In genomic region chr16:30984669-30985400, GRCh38 we compare ENCODE assay signal across 8 cellular contexts. TPM values are rescaled to one million over a fixed set of nuclear protein-coding genes. Genes with fewer than 3 reads are reported as not detected.
DNase-seq lines count a peak whose midpoint lies in the region; ATAC-seq and TF ChIP-seq lines count a peak whose summit lies in the region.

Gene HSD3B7 (plus strand): TSS chr16:30985207. CDS start chr16:30985659, 452 bp downstream.

- peak within 1 kb of the TSS; percentile 18 to 89 for H3K9ac ChIP-seq in liver (ENCODE audit: low read depth in 1 of 2, low read length in 2 of 2)

- peak; percentile 55 to 90 (median 79) for DNase-seq in CD8-positive, alpha-beta T cell
- DNase-seq in NCI-H510A treated with DMSO at 0.1 percent for 48 hours (lab: John Stamatoyannopoulos, UW): peak; percentile 92
- DNase-seq in activated CD4-positive, alpha-beta T cell treated with anti-CD3 and anti-CD28 coated beads, Interleukin-2, amount 10 ng/mL, durations not matched to agents 7 days and 5 days: peak; percentile 83
- DNase-seq in stimulated activated CD4-positive, alpha-beta T cell treated with anti-CD3 and anti-CD28 coated beads, Interleukin-4, amount 100 ng/mL, for 1 hour: peak; percentile 83

- H3K36me3 ChIP-seq in CD8-positive, alpha-beta T cell (ENCODE audit: insufficient read depth, low read length): peaks cover 8% of the 10 kb centered on the region
- H3K36me3 ChIP-seq in HEK293 (ENCODE audit: control insufficient read depth in 2 of 2, insufficient read depth in 1 of 2, low read length in 2 of 2) (peaks cover 0 to 73% of the 10 kb centered on the region in 2 experiments; a peak in 2 of 3 replicates), liver (ENCODE audit: control insufficient read depth in 4 of 4, insufficient read depth in 3 of 4, low read depth in 1 of 4, low read length in 3 of 4) (peaks cover 3 to 31% (median 12%) of the 10 kb centered on the region in 4 donors)

- H3K4me3 ChIP-seq in CD8-positive, alpha-beta T cell (ENCODE audit: low read depth, low read length): no peak within 1 kb of the TSS
- no peak within 1 kb of the TSS for H3K4me3 ChIP-seq in HEK293 (ENCODE audit: low read depth, low read length)
- peak within 1 kb of the TSS; percentile 37 to 74 (median 61) for H3K4me3 ChIP-seq in liver (ENCODE audit: low read depth in 1 of 3, low read length in 3 of 3)

- peaks cover 37% of the 10 kb centered on the region for H3K36me3 Mint-ChIP-seq in CD8-positive, alpha-beta T cell
- H3K36me3 Mint-ChIP-seq in activated CD4-positive, alpha-beta T cell treated with anti-CD3 and anti-CD28 coated beads, Interleukin-2, amount 10 ng/mL, durations not matched to agents 7 days and 5 days (ENCODE audit: low read depth): peaks cover 15% of the 10 kb centered on the region
- H3K36me3 Mint-ChIP-seq in dendritic cell treated with granulocyte-macrophage colony-stimulating factor and Interleukin-4, amounts not matched to agents 40 ng/mL and 50 ng/mL, for 4 days (ENCODE audit: low read depth): peaks cover 81% of the 10 kb centered on the region

- TF ChIP-seq RAD21 in liver (IDR thresholded peaks at IDR 0.05): peak; percentile 76 to 88

- no peak within 1 kb of the TSS for H3K4me3 Mint-ChIP-seq in CD8-positive, alpha-beta T cell
- H3K4me3 Mint-ChIP-seq in activated CD4-positive, alpha-beta T cell treated with anti-CD3 and anti-CD28 coated beads, Interleukin-2, amount 10 ng/mL, durations not matched to agents 7 days and 5 days: peak within 1 kb of the TSS; percentile 36
- H3K4me3 Mint-ChIP-seq in dendritic cell treated with granulocyte-macrophage colony-stimulating factor and Interleukin-4, amounts not matched to agents 40 ng/mL and 50 ng/mL, for 4 days: peak within 1 kb of the TSS; percentile 86

- POLR2A ChIA-PET in CD8-positive, alpha-beta T cell (lab: Charles Lee): no interaction called here
- POLR2A ChIA-PET in HEK293 (lab: Yijun Ruan, JAX): interaction anchor here (0.6 to 2.9 kb wide), 9 partner anchors 14 to 366 kb away, joined by 3 to 13 read pairs (median 3); partner anchors contain the start of genes FUS, ZNF646 and ZNF668
- POLR2A ChIA-PET in activated CD4-positive, alpha-beta T cell treated with anti-CD3 and anti-CD28 coated beads, Interleukin-2, amount 10 ng/mL, durations not matched to agents 7 days and 5 days (lab: Charles Lee): interaction anchor here (0.5 kb wide), 1 partner anchor 192 kb away, joined by 3 read pairs; no protein-coding TSS in a partner anchor

- H3K27me3 Mint-ChIP-seq in CD8-positive, alpha-beta T cell (ENCODE audit: low read depth): no peaks in the 10 kb centered on the region
- no peaks in the 10 kb centered on the region for H3K27me3 Mint-ChIP-seq in activated CD4-positive, alpha-beta T cell treated with anti-CD3 and anti-CD28 coated beads, Interleukin-2, amount 10 ng/mL, durations not matched to agents 7 days and 5 days
- no peaks in the 10 kb centered on the region for H3K27me3 Mint-ChIP-seq in dendritic cell treated with granulocyte-macrophage colony-stimulating factor and Interleukin-4, amounts not matched to agents 40 ng/mL and 50 ng/mL, for 4 days

- peak; percentile 77 for TF ChIP-seq CTCF in CD8-positive, alpha-beta T cell (IDR thresholded peaks at IDR 0.05)
- TF ChIP-seq CTCF in HEK293 (tag by site-specific recombination; IDR thresholded peaks at IDR 0.05): peak; percentile 93
- peak; percentile 95 for TF ChIP-seq CTCF in liver (IDR thresholded peaks at IDR 0.05; ENCODE audit: low read depth, low read length, missing input control)

- peaks cover 4% of the 10 kb centered on the region for H3K4me1 Mint-ChIP-seq in CD8-positive, alpha-beta T cell (ENCODE audit: low read depth)
- peaks cover 9% of the 10 kb centered on the region for H3K4me1 Mint-ChIP-seq in activated CD4-positive, alpha-beta T cell treated with anti-CD3 and anti-CD28 coated beads, Interleukin-2, amount 10 ng/mL, durations not matched to agents 7 days and 5 days
- peaks cover 41% of the 10 kb centered on the region for H3K4me1 Mint-ChIP-seq in dendritic cell treated with granulocyte-macrophage colony-stimulating factor and Interleukin-4, amounts not matched to agents 40 ng/mL and 50 ng/mL, for 4 days (ENCODE audit: low read depth)

- intact Hi-C loops in CD8-positive, alpha-beta T cell (cut with DNase I, micrococcal nuclease): loop anchor here (1.0 to 10.0 kb wide), 8 partner anchors 48 to 883 kb away; partner anchors contain the start of genes STX4 (in 1 of the 2), ZNF646 (in 1 of the 2) and ZNF668 (in 1 of the 2)
- intact Hi-C loops in dendritic cell treated with granulocyte-macrophage colony-stimulating factor and Interleukin-4, amounts not matched to agents 40 ng/mL and 50 ng/mL, for 4 days (cut with micrococcal nuclease): loop anchor here (1.0 to 5.0 kb wide), 4 partner anchors 87 to 884 kb away; partner anchors contain the start of genes ZNF646, ZNF668 and ZNF843

- no peak within 1 kb of the TSS for H3K27ac ChIP-seq in CD8-positive, alpha-beta T cell (ENCODE audit: low read depth, low read length)
- H3K27ac ChIP-seq in HEK293 (ENCODE audit: extremely low read depth, low read depth, low read length) (no peak within 1 kb of the TSS), liver (ENCODE audit: low read depth in 1 of 2, low read length in 2 of 2) (peak within 1 kb of the TSS; percentile 90 to 93)

- H3K27me3 ChIP-seq in CD8-positive, alpha-beta T cell (ENCODE audit: insufficient read depth, low read length): no peaks in the 10 kb centered on the region
- H3K27me3 ChIP-seq in liver (ENCODE audit: control insufficient read depth in 4 of 4, insufficient read depth in 4 of 4, low read length in 3 of 4): no peaks in the 10 kb centered on the region

- WGBS in liver: 26% methylated on average over 24 of the region's 24 CpGs

- no peaks in the 10 kb centered on the region for H3K9me3 ChIP-seq in CD8-positive, alpha-beta T cell (ENCODE audit: low read length)
- H3K9me3 ChIP-seq in HEK293 (ENCODE audit: control insufficient read depth, insufficient read depth, low read depth, low read length) (no peaks in the 10 kb centered on the region), liver (ENCODE audit: control insufficient read depth in 4 of 4, low read length in 3 of 4) (no peaks in the 10 kb centered on the region)

- no peak within 1 kb of the TSS for H3K27ac Mint-ChIP-seq in CD8-positive, alpha-beta T cell
- peak within 1 kb of the TSS; percentile 54 for H3K27ac Mint-ChIP-seq in activated CD4-positive, alpha-beta T cell treated with anti-CD3 and anti-CD28 coated beads, Interleukin-2, amount 10 ng/mL, durations not matched to agents 7 days and 5 days
- H3K27ac Mint-ChIP-seq in dendritic cell treated with granulocyte-macrophage colony-stimulating factor and Interleukin-4, amounts not matched to agents 40 ng/mL and 50 ng/mL, for 4 days: peak within 1 kb of the TSS; percentile 88

- peaks cover 3% of the 10 kb centered on the region for H3K4me1 ChIP-seq in CD8-positive, alpha-beta T cell (ENCODE audit: insufficient read depth, low read length)
- no peaks in the 10 kb centered on the region for H3K4me1 ChIP-seq in HEK293 (ENCODE audit: control insufficient read depth, insufficient read depth, low read length)
- H3K4me1 ChIP-seq in liver (ENCODE audit: control insufficient read depth in 4 of 4, insufficient read depth in 4 of 4, low read length in 3 of 4): peaks cover 6 to 20% (median 13%) of the 10 kb centered on the region in 4 donors

- CTCF ChIA-PET in CD8-positive, alpha-beta T cell (lab: Charles Lee): interaction anchor here (0.6 to 5.6 kb wide), 38 partner anchors 9 to 883 kb away, joined by 3 to 57 read pairs (median 5); partner anchors contain the start of genes KAT8, VKORC1, ZNF646 and ZNF668
- CTCF ChIA-PET in HEK293 (lab: Yijun Ruan, JAX): interaction anchor here (0.5 to 4.2 kb wide), 61 partner anchors 10 to 1181 kb away, joined by 3 to 25 read pairs (median 4); partner anchors contain the start of genes ARMC5, KAT8, MVP and TLCD3B
- CTCF ChIA-PET in activated CD4-positive, alpha-beta T cell treated with anti-CD3 and anti-CD28 coated beads, Interleukin-2, amount 10 ng/mL, durations not matched to agents 7 days and 5 days (lab: Charles Lee): interaction anchor here (0.6 to 4.4 kb wide), 22 partner anchors 9 to 321 kb away, joined by 3 to 23 read pairs (median 4); partner anchors contain the start of gene VKORC1

- no peaks in the 10 kb centered on the region for H3K9me3 Mint-ChIP-seq in CD8-positive, alpha-beta T cell
- H3K9me3 Mint-ChIP-seq in activated CD4-positive, alpha-beta T cell treated with anti-CD3 and anti-CD28 coated beads, Interleukin-2, amount 10 ng/mL, durations not matched to agents 7 days and 5 days: no peaks in the 10 kb centered on the region
- no peaks in the 10 kb centered on the region for H3K9me3 Mint-ChIP-seq in dendritic cell treated with granulocyte-macrophage colony-stimulating factor and Interleukin-4, amounts not matched to agents 40 ng/mL and 50 ng/mL, for 4 days

- peak; percentile 85 for ATAC-seq in CD8-positive, alpha-beta T cell
- no peak for ATAC-seq in GM21717 (IDR thresholded peaks at IDR 0.05; ENCODE audit: unreplicated experiment)

TF ChIP-seq in HEK293, 187 proteins besides CTCF, POLR2A, EP300 and RAD21 (continues in another document):
- TF ChIP-seq ZNF184 (tag by site-specific recombination; IDR thresholded peaks at IDR 0.05) (no peak), PRDM1 (tag by site-specific recombination; IDR thresholded peaks at IDR 0.05) (no peak), ZSCAN16 (tag by site-specific recombination; IDR thresholded peaks at IDR 0.05) (no peak), ZNF558 (tag by site-specific recombination; IDR thresholded peaks at IDR 0.05) (no peak), BCL11B (tag by site-specific recombination; IDR thresholded peaks at IDR 0.05; ENCODE audit: low read depth) (no peak), WT1 (tag by site-specific recombination; IDR thresholded peaks at IDR 0.05) (no peak), ZFP41 (tag by site-specific recombination; IDR thresholded peaks at IDR 0.05; ENCODE audit: borderline replicate concordance) (no peak), ZBTB8A (tag by site-specific recombination; IDR thresholded peaks at IDR 0.05) (no peak)

TF ChIP-seq in liver, 16 proteins besides CTCF, POLR2A, EP300 and RAD21 (continues in another document):
- peak in 1 of 2 donors; percentile 51 for TF ChIP-seq GABPA (IDR thresholded peaks at IDR 0.05 in 1 of 2, conservative IDR thresholded peaks at IDR 0.05 in 1 of 2)
- peak; percentile 7 for TF ChIP-seq SP1 (IDR thresholded peaks at IDR 0.05)
- no peak for TF ChIP-seq FOXA2 (IDR thresholded peaks at IDR 0.05)
- peak; percentile 76 for TF ChIP-seq YY1 (IDR thresholded peaks at IDR 0.05)
- TF ChIP-seq EGR1 (IDR thresholded peaks at IDR 0.05; ENCODE audit: low read depth in 2 of 2): no peak
- TF ChIP-seq RXRA (IDR thresholded peaks at IDR 0.05): peak; percentile 32 to 51
- no peak for TF ChIP-seq ATF3 (IDR thresholded peaks at IDR 0.05)
- no peak for TF ChIP-seq HNF4G (IDR thresholded peaks at IDR 0.05)
- TF ChIP-seq NR2F2 (IDR thresholded peaks at IDR 0.05): no peak

RNA-seq across cellular contexts. Expression of gene HSD3B7, which starts in this region (rescaled TPM):
- under 1 TPM; 0.19 to 0.25 TPM for total RNA-seq in CD8-positive, alpha-beta T cell
- 1 to 10 TPM; 3.4 to 3.5 TPM for total RNA-seq in activated CD4-positive, alpha-beta T cell treated with anti-CD3 and anti-CD28 coated beads, Interleukin-2, amount 10 ng/mL, durations not matched to agents 7 days and 5 days
- total RNA-seq in liver: 10 to 100 TPM; 23.9 to 84.8 TPM
- 10 to 100 TPM; 74.0 to 93.9 TPM for polyA plus RNA-seq in liver

Comparison
In these comparisons a context has a peak if more than half of its experiments do, and no peak if none do; other contexts are left out.
1. RNA of gene HSD3B7 (total RNA-seq): 23.9 to 84.8 TPM in liver; 3.4 to 3.5 TPM in activated CD4-positive, alpha-beta T cell treated with anti-CD3 and anti-CD28 coated beads, Interleukin-2, amount 10 ng/mL, durations not matched to agents 7 days and 5 days and 0.19 to 0.25 TPM in CD8-positive, alpha-beta T cell; every median in the first group is over 4 times any median in the second.
2. Peak in DNase-seq and ATAC-seq in CD8-positive, alpha-beta T cell; RNA of the gene not detected or under 1 TPM.
3. H3K27ac ChIP-seq: peak in liver (2 of 2); none in CD8-positive, alpha-beta T cell (single experiment) and HEK293 (single experiment).
4. H3K4me3 ChIP-seq: peak in liver (3 of 3); none in CD8-positive, alpha-beta T cell (single experiment) and HEK293 (single experiment).
5. Peak in every context shown above with its lines, with median percentiles within 50 percentile points of each other: DNase-seq and CTCF ChIP-seq.